ENCODE assay signal across 8 cellular contexts in the genomic region with DNA sequence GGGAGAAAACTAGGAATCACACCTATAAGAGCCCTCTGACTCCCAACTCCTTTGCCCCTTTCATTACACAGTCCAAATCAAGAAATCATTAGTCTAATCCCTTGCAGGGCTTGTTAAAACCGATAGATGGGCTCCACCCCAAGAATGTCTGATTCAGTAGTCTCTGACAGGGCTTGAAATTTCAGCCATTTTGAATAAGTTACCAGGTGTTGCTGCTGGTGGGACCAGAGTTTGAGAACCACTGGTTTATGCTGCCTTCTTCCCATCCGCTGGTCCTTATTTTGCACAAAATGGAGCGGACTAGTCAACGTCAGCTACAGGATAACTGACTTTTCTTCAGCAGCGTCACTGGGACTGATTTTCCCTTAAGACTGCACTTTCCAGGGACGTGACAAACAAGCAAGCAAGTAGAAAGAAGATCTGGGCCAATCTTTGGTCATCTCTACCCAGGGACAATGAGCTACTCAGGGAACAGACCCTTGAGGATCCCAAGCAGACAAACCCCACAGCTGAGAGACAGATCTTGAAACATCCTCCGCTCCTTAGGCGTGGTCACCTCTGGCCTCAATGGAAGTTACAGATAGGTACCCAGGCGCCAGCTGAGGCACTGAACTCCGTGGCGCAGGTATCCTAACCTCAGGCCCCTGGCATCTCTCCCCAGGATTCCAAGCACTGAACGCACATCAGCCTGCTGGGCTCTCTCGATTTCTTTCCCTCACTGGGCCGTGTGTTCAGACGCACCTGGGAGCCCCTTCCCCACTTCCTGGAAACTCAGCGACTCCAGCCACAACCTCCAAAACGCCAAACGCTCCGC. TPM values are rescaled to one million over a fixed set of nuclear protein-coding genes. Genes with fewer than 3 reads are reported as not detected.
DNase-seq lines count a peak whose midpoint lies in the region; ATAC-seq and TF ChIP-seq lines count a peak whose summit lies in the region.

No MANE protein-coding gene starts in this region.

- no peaks in the 10 kb centered on the region for H3K9me3 ChIP-seq in muscle layer of duodenum (ENCODE audit: control insufficient read depth in 1 of 2, low read length in 2 of 2)

- no peaks in the 10 kb centered on the region for H3K9me3 Mint-ChIP-seq in IgD-negative memory B cell

- H3K27me3 ChIP-seq in muscle layer of duodenum (ENCODE audit: low read depth, low read length), result no peaks in the 10 kb centered on the region

- peak overlapping the region; percentile 96 to 100 (median 98) for H3K4me3 Mint-ChIP-seq in IgD-negative memory B cell

- H3K4me1 Mint-ChIP-seq in IgD-negative memory B cell, result peaks cover 26 to 40% (median 28%) of the 10 kb centered on the region in 3 donors

- H3K27me3 Mint-ChIP-seq in IgD-negative memory B cell, result no peaks in the 10 kb centered on the region

- no peak for ATAC-seq in HG03097 (IDR thresholded peaks at IDR 0.05; ENCODE audit: low FRiP score, unreplicated experiment)

- peaks cover 5 to 46% of the 10 kb centered on the region in 2 donors for H3K4me1 ChIP-seq in muscle layer of duodenum (ENCODE audit: control insufficient read depth in 1 of 2, insufficient read depth in 2 of 2, low read length in 2 of 2)

- peak overlapping the region in 2 of 3 donors; percentile 59 to 94 for H3K27ac Mint-ChIP-seq in IgD-negative memory B cell

- peaks cover 0 to 9% of the 10 kb centered on the region in 2 donors for H3K36me3 ChIP-seq in muscle layer of duodenum (ENCODE audit: control insufficient read depth in 1 of 2, insufficient read depth in 2 of 2, low read length in 2 of 2)

- H3K27ac ChIP-seq in muscle layer of duodenum (ENCODE audit: low read length), result peak overlapping the region; percentile 98

- H3K36me3 Mint-ChIP-seq in IgD-negative memory B cell, result no peaks in the 10 kb centered on the region

- H3K4me3 ChIP-seq in choroid plexus epithelial cell (ENCODE audit: low read depth, low read length) (peak overlapping the region; percentile 68), muscle layer of duodenum (ENCODE audit: low read depth in 1 of 2, low read length in 2 of 2) (peak overlapping the region; percentile 98 to 99)

- DNase-seq in AG08395 (ENCODE audit: low spot score) (peak; percentile 27), choroid plexus epithelial cell (ENCODE audit: low read depth) (no peak), NOMO-1 treated with DMSO at 0.1 percent for 48 hours (lab: John Stamatoyannopoulos, UW; ENCODE audit: unreplicated experiment) (no peak), globus pallidus (ENCODE audit: low spot score) (no peak), DMS79 treated with DMSO at 0.1 percent for 48 hours (lab: John Stamatoyannopoulos, UW) (no peak)

- TF ChIP-seq CTCF in choroid plexus epithelial cell (conservative IDR thresholded peaks at IDR 0.05; ENCODE audit: low read depth, low read length), result no peak

RNA-seq across cellular contexts. Expression of gene KCTD10, which starts 0.9 kb away (rescaled TPM):
- polyA plus RNA-seq in IgD-negative memory B cell, result 18.3 TPM

RNA-seq across cellular contexts. Expression of gene UBE3B, which starts 1.2 kb away (rescaled TPM):
- polyA plus RNA-seq in IgD-negative memory B cell, result 23.3 TPM
